Comparison of ENCODE assay signal across 10 cellular contexts in the genomic region with DNA sequence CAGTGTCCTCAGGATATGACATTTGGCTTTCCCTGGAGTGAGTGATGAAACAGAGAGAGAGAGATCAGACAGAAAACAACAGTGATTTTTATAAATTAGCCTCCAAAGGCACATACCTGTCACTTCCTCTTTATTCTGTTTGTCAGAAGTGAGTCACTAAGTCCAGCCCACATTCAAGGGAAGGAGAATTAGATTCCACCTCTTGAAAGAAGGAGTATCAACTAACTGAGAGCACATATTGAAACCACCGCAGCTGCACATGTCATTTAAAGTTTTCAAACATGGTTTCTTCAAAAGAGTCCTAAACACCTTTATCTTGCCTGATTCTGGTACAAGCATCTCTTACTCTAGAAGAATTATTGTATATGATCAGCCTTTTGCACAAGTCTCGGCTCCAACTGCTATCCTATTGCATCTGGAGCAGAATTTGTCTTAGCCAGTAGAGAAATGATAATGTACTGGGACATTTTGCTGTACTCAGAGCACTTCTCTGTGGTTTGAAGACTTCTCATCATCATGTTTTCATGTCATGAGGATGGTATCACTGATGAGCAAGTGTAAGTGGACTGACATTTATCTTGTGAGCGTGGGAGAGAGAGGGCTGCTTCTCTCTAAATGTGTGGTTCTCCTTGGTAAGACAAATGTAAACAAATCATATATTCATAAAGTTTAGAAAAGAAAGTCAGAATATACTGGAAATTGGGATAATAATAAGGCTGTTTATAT.
DNase-seq lines count a peak whose midpoint lies in the region; ATAC-seq and TF ChIP-seq lines count a peak whose summit lies in the region.
"Had no signal": no experiment of that assay in that cellular context is flagged by ENCODE, and none has a peak within 500 bp of the region (broad histone marks: within the 10 kb centered on the region; RNA-seq: fewer than 3 reads in every experiment).

No MANE protein-coding gene starts in this region.

- H3K9me3 ChIP-seq in mammary epithelial cell (replicated peaks; ENCODE audit: insufficient read depth, low read length), result no peaks in the 10 kb centered on the region
- H3K9me3 ChIP-seq in upper lobe of left lung, result no peaks in the 10 kb centered on the region
- H3K9me3 ChIP-seq: ascending aorta, gastrocnemius medialis had no signal

- H4K20me1 ChIP-seq in mammary epithelial cell (ENCODE audit: insufficient read depth, low read length), result no peaks in the 10 kb centered on the region

- no peak overlapping the region for H3K27ac ChIP-seq in mammary epithelial cell (ENCODE audit: insufficient read depth, low read depth, low read length)
- no peak overlapping the region for H3K27ac ChIP-seq in upper lobe of left lung
- H3K27ac ChIP-seq: ascending aorta, gastrocnemius medialis had no signal

- no peak for TF ChIP-seq POLR2A in upper lobe of left lung (IDR thresholded peaks at IDR 0.05)

- dilution Hi-C loops in mammary epithelial cell (cut with HindIII; ENCODE audit: low sequenced_read_pairs), result no loop called here

- POLR2A ChIA-PET in HEK293T (lab: Yijun Ruan, JAX), result no interaction called here

- no TSS peak for BruUV-seq in mammary epithelial cell (replicated peaks; lab: Mats Ljungman, UMichigan)

- peak; percentile 58 for DNase-seq in mammary epithelial cell
- DNase-seq in NCI-H187 treated with DMSO at 0.1 percent for 48 hours (lab: John Stamatoyannopoulos, UW), result no peak
- no peak for DNase-seq in upper lobe of left lung
- no peak for DNase-seq in occipital lobe (lab: John Stamatoyannopoulos, UW)
- no peak for DNase-seq in HEK293T (ENCODE audit: extremely low spot score)
- DNase-seq: gastrocnemius medialis had no signal

- TF ChIP-seq CTCF in mammary epithelial cell (conservative IDR thresholded peaks at IDR 0.05 in 1 of 2, IDR thresholded peaks at IDR 0.05 in 1 of 2; ENCODE audit: extremely low read depth in 1 of 2, insufficient read depth in 1 of 2, low read depth in 1 of 2, low read length in 2 of 2) (no peak), upper lobe of left lung (IDR thresholded peaks at IDR 0.05) (no peak)

- H3K9ac ChIP-seq in mammary epithelial cell (ENCODE audit: insufficient read depth, low read length), result no peak overlapping the region

- WGBS in mammary epithelial cell (ENCODE audit: low coverage, missing lambda C conversion rate), result 98% methylated on average over 3 of the region's 3 CpGs
- 86 to 93% methylated on average over 3 of the region's 3 CpGs for WGBS in upper lobe of left lung, 2 donors

- in situ Hi-C loops in mammary epithelial cell (cut with MboI; ENCODE audit: low sequenced_read_pairs in 2 of 2), result no loop called here

- CTCF ChIA-PET in mammary epithelial cell (lab: Charles Lee; ENCODE audit: low non-redundant PET) (no interaction called here), HEK293T (lab: Yijun Ruan, JAX) (no interaction called here)

- intact Hi-C loops in mammary epithelial cell (cut with micrococcal nuclease), result no loop called here

- H3K36me3 ChIP-seq in mammary epithelial cell (ENCODE audit: insufficient read depth, low read length) (no peaks in the 10 kb centered on the region), upper lobe of left lung (no peaks in the 10 kb centered on the region)
- H3K36me3 ChIP-seq: ascending aorta, gastrocnemius medialis had no signal

- no peak overlapping the region for H3K4me2 ChIP-seq in mammary epithelial cell (ENCODE audit: insufficient read depth, low read depth, low read length)

- no peaks in the 10 kb centered on the region for H3K79me2 ChIP-seq in mammary epithelial cell (ENCODE audit: insufficient read depth, low read length)

- TF ChIP-seq EP300 in upper lobe of left lung (IDR thresholded peaks at IDR 0.05), result no peak

- H2AFZ ChIP-seq in mammary epithelial cell (ENCODE audit: low read depth, low read length), result peak overlapping the region; percentile 81

- ATAC-seq in GM18519 (IDR thresholded peaks at IDR 0.05; ENCODE audit: low FRiP score, unreplicated experiment) (peak; percentile 29), GM21528 (IDR thresholded peaks at IDR 0.05; ENCODE audit: low FRiP score, unreplicated experiment) (peak; percentile 48), HG03565 (IDR thresholded peaks at IDR 0.05; ENCODE audit: unreplicated experiment) (peak; percentile 35), upper lobe of left lung (ENCODE audit: low FRiP score in 2 of 2) (no peak)
- ATAC-seq: gastrocnemius medialis had no signal

- H3K4me3 ChIP-seq in mammary epithelial cell (replicated peaks in 1 of 3; ENCODE audit: insufficient read depth in 1 of 3, low read depth in 2 of 3, low read length in 3 of 3), result no peak overlapping the region
- no peak overlapping the region for H3K4me3 ChIP-seq in upper lobe of left lung
- H3K4me3 ChIP-seq: ascending aorta, gastrocnemius medialis had no signal

- H3K27me3 ChIP-seq in mammary epithelial cell (ENCODE audit: insufficient read depth, low read length), result no peaks in the 10 kb centered on the region
- H3K27me3 ChIP-seq in upper lobe of left lung, result no peaks in the 10 kb centered on the region
- H3K27me3 ChIP-seq: ascending aorta, gastrocnemius medialis had no signal

- H3K4me1 ChIP-seq in mammary epithelial cell (ENCODE audit: insufficient read depth, low read length) (peaks cover 10% of the 10 kb centered on the region), upper lobe of left lung (no peaks in the 10 kb centered on the region)
- H3K4me1 ChIP-seq: ascending aorta, gastrocnemius medialis had no signal

TF ChIP-seq in HEK293T, 16 proteins besides CTCF, POLR2A, EP300 and RAD21:
- TF ChIP-seq FOXK2 (IDR thresholded peaks at IDR 0.05) (no peak), SP1 (IDR thresholded peaks at IDR 0.05) (no peak), BHLHE40 (IDR thresholded peaks at IDR 0.05; ENCODE audit: borderline replicate concordance) (no peak), CTBP1 (IDR thresholded peaks at IDR 0.05; ENCODE audit: borderline replicate concordance) (no peak), SUZ12 (IDR thresholded peaks at IDR 0.05) (no peak), FOXA1 (IDR thresholded peaks at IDR 0.05) (no peak), ZNF384 (IDR thresholded peaks at IDR 0.05) (no peak)
- TF ChIP-seq, protein P1, sequence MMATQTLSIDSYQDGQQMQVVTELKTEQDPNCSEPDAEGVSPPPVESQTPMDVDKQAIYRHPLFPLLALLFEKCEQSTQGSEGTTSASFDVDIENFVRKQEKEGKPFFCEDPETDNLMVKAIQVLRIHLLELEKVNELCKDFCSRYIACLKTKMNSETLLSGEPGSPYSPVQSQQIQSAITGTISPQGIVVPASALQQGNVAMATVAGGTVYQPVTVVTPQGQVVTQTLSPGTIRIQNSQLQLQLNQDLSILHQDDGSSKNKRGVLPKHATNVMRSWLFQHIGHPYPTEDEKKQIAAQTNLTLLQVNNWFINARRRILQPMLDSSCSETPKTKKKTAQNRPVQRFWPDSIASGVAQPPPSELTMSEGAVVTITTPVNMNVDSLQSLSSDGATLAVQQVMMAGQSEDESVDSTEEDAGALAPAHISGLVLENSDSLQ (IDR thresholded peaks at IDR 0.05), result no peak

Comparison
In these comparisons a context has a peak if more than half of its experiments do, and no peak if none do; other contexts are left out.
1. ATAC-seq: peak in GM18519 (single experiment), GM21528 (single experiment) and HG03565 (single experiment); none in upper lobe of left lung (0 of 2).